ENCODE assay signal across 10 cellular contexts in the genomic region with DNA sequence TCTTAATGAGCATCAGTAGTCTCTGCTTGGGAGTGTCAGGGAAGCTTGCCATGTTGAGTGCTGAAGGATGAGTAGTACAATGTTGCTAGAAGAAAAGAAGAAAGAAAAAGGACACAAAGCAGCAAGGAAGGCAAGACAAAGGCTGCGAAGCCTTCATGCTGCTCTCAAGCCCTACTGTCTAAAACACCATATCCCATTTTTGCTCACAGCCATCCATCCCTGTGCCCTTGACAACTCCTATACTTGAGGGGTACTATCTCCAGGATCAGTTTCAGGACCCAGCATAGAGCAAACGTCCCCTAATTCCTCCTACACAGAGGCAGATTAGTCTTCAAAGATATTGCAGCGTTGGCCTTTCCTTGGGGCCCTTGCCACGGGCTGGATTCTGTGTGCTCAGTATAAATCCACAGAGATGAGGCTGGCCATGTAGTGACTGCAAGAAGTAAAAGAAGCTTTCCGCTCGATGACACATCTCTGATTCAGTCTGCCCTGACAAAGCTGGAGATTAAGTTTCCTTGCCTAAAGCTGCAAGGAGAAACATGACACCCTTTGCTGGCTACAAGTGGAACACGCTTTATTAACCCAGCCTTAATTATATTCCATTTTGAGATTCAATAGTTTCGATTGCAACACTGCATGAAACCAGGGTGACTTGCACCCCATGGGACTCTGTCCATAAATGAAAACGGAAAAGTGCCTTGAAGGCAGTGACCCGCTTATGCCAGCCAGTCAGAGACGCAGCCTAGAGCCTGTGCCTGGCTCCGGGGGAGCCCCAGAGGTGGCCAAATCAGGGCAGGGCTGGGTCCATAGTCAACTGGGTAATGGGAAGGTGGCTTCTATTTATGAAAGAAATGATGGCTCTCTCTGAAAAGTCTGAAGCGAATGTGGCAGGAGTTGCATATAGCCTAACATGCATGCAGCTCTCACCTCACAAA.
DNase-seq lines count a peak whose midpoint lies in the region; ATAC-seq, FAIRE-seq and TF ChIP-seq lines count a peak whose summit lies in the region.
"Had no signal": no experiment of that assay in that cellular context is flagged by ENCODE, and none has a peak within 500 bp of the region (broad histone marks: within the 10 kb centered on the region; RNA-seq: fewer than 3 reads in every experiment).

No MANE protein-coding gene starts in this region.

- no peak overlapping the region for H2AK5ac ChIP-seq in H1 (ENCODE audit: low read depth, low read length)

- no peaks in the 10 kb centered on the region for H3K9me3 ChIP-seq in H1 (ENCODE audit: insufficient read depth in 2 of 2, low read depth in 1 of 2, low read length in 1 of 2)
- no peaks in the 10 kb centered on the region for H3K9me3 ChIP-seq in prostate gland
- H3K9me3 ChIP-seq: right lobe of liver had no signal

- no peaks in the 10 kb centered on the region for H3K79me2 ChIP-seq in H1 (ENCODE audit: control insufficient read depth in 1 of 2, insufficient read depth in 2 of 2, low read length in 2 of 2)

- POLR2A ChIA-PET in H1 (lab: Charles Lee; ENCODE audit: partially characterized antibody), result no interaction called here

- TF ChIP-seq POLR2A in H1 (IDR thresholded peaks at IDR 0.05; ENCODE audit: control extremely low read depth in 1 of 2, low read depth in 2 of 2, low read length in 2 of 2) (no peak), prostate gland (IDR thresholded peaks at IDR 0.05) (no peak)

- no peak for TF ChIP-seq EP300 in H1 (IDR thresholded peaks at IDR 0.05; ENCODE audit: borderline replicate concordance in 1 of 2, low read depth in 2 of 2, low read length in 2 of 2)

- no peak overlapping the region for H2BK15ac ChIP-seq in H1 (ENCODE audit: low read length)

- H3K27me3 ChIP-seq in H1 (replicated peaks in 1 of 4; ENCODE audit: control insufficient read depth in 3 of 4, extremely low read depth in 1 of 4, insufficient read depth in 3 of 4, low read length in 3 of 4) (no peaks in the 10 kb centered on the region), prostate gland (replicated peaks; ENCODE audit: insufficient read depth) (no peaks in the 10 kb centered on the region)
- H3K27me3 ChIP-seq: right lobe of liver had no signal

- no peak overlapping the region for H3K4ac ChIP-seq in H1 (replicated peaks; ENCODE audit: insufficient read length, low read depth, low read length)

- 0 out of 2 replicates have a peak overlapping the region, but pooled peaks have one; percentile 48 for H2AFZ ChIP-seq in H1 (ENCODE audit: low read length)

- no peaks in the 10 kb centered on the region for H4K20me1 ChIP-seq in H1 (replicated peaks in 1 of 2; ENCODE audit: control insufficient read depth in 1 of 2, insufficient read depth in 2 of 2, low read length in 2 of 2)

- no peaks in the 10 kb centered on the region for H3K4me1 ChIP-seq in H1 (replicated peaks in 1 of 4; ENCODE audit: control insufficient read depth in 3 of 4, insufficient read depth in 4 of 4, low read length in 3 of 4)
- no peaks in the 10 kb centered on the region for H3K4me1 ChIP-seq in prostate gland (replicated peaks)
- H3K4me1 ChIP-seq: right lobe of liver had no signal

- no peak overlapping the region for H2BK20ac ChIP-seq in H1 (ENCODE audit: low read length)

- no peak overlapping the region for H2BK5ac ChIP-seq in H1 (ENCODE audit: low read depth, low read length)

- no peaks in the 10 kb centered on the region for H3K23me2 ChIP-seq in H1 (ENCODE audit: low read depth, low read length)

- DNase-seq in Daoy (ENCODE audit: low read depth) (peak; percentile 94), NCI-H2171 (lab: John Stamatoyannopoulos, UW) (peak; percentile 81), H1 (ENCODE audit: low read depth in 1 of 2, low spot score in 2 of 2) (no peak), prostate gland (ENCODE audit: low spot score) (peak; percentile 10), KG1 (lab: John Stamatoyannopoulos, UW) (no peak), midbrain (lab: John Stamatoyannopoulos, UW) (no peak)
- DNase-seq: activated B cell treated with CpG ODN at 0.5 μM for 24 hours, right lobe of liver had no signal

- no peak overlapping the region for H3K18ac ChIP-seq in H1 (ENCODE audit: extremely low read depth, low read length)

- H3K79me1 ChIP-seq in H1 (ENCODE audit: low read depth, low read length), result no peaks in the 10 kb centered on the region

- H3K9ac ChIP-seq in H1 (replicated peaks in 1 of 4; ENCODE audit: extremely low read depth in 1 of 4, low read depth in 3 of 4, low read length in 3 of 4), result no peak overlapping the region

- no peak overlapping the region for H4K5ac ChIP-seq in H1 (ENCODE audit: insufficient read length, low read depth, low read length)

- no peak overlapping the region for H3K4me2 ChIP-seq in H1 (ENCODE audit: insufficient read depth in 1 of 2, low read depth in 2 of 2, low read length in 2 of 2)

- TF ChIP-seq CTCF in H1 (IDR thresholded peaks at IDR 0.05; ENCODE audit: control extremely low read depth in 1 of 3, insufficient read depth in 1 of 3, low read depth in 1 of 3, low read length in 3 of 3) (no peak), prostate gland (IDR thresholded peaks at IDR 0.05) (no peak)

- intact Hi-C loops in prostate gland (cut with DNase I), result no loop called here

- 82% methylated on average over 13 of the region's 13 CpGs; no CpG with 5 or more reads in 1 of the 2 experiments for WGBS in H1 (ENCODE audit: extremely low coverage in 1 of 2, insufficient coverage in 1 of 2, insufficient read length in 1 of 2, insufficient replicate concordance in 2 of 2, low coverage in 1 of 2, low lambda C conversion rate in 2 of 2, missing lambda C conversion rate in 1 of 2), 2 experiments
- 43% methylated on average over 13 of the region's 13 CpGs for WGBS in prostate gland

- no peak overlapping the region for H2BK120ac ChIP-seq in H1 (replicated peaks; ENCODE audit: low read depth, low read length)

- no peak overlapping the region for H3K4me3 ChIP-seq in H1 (ENCODE audit: extremely low read depth in 1 of 4, insufficient read depth in 2 of 4, low read depth in 3 of 4, low read length in 4 of 4)
- no peak overlapping the region for H3K4me3 ChIP-seq in prostate gland
- H3K4me3 ChIP-seq: right lobe of liver had no signal

- no peak for TF ChIP-seq RAD21 in H1 (IDR thresholded peaks at IDR 0.05 in 1 of 2, conservative IDR thresholded peaks at IDR 0.05 in 1 of 2; ENCODE audit: low read depth in 2 of 2, low read length in 2 of 2)

- H4K8ac ChIP-seq in H1 (ENCODE audit: extremely low read depth, insufficient read depth, low read length), result no peak overlapping the region; the same call in 1 of the 2 replicates

- no peak overlapping the region for H2BK12ac ChIP-seq in H1 (ENCODE audit: low read depth, low read length)

- H3K27ac ChIP-seq in H1 (ENCODE audit: low read depth, low read length) (no peak overlapping the region), prostate gland (no peak overlapping the region)
- H3K27ac ChIP-seq: right lobe of liver had no signal

- CTCF ChIA-PET in H1 (lab: Charles Lee; ENCODE audit: partially characterized antibody), result interaction anchor here (0.8 to 1.9 kb wide), 6 partner anchors 13 to 1069 kb away, joined by 3 to 4 read pairs (median 4); no protein-coding TSS in a partner anchor

- H4K91ac ChIP-seq in H1 (replicated peaks; ENCODE audit: insufficient read length, low read length), result no peak overlapping the region

- no peak for ATAC-seq in HG03280 (IDR thresholded peaks at IDR 0.05; ENCODE audit: unreplicated experiment)
- no peak for ATAC-seq in GM19035 (IDR thresholded peaks at IDR 0.05; ENCODE audit: unreplicated experiment)
- ATAC-seq: right lobe of liver had no signal

- no peak overlapping the region for H3K56ac ChIP-seq in H1 (replicated peaks; ENCODE audit: insufficient read length, low read depth, low read length)

- H3K36me3 ChIP-seq in H1 (ENCODE audit: control insufficient read depth in 2 of 4, insufficient read depth in 4 of 4, low read length in 3 of 4) (no peaks in the 10 kb centered on the region), prostate gland (no peaks in the 10 kb centered on the region)
- H3K36me3 ChIP-seq: right lobe of liver had no signal

- FAIRE-seq in H1 (lab: Jason Lieb, UNC), result no peak

- H3K14ac ChIP-seq in H1 (ENCODE audit: insufficient read length), result no peak overlapping the region

- no peak overlapping the region for H3K23ac ChIP-seq in H1 (ENCODE audit: insufficient read length)

TF ChIP-seq in H1, 55 proteins besides CTCF, POLR2A, EP300 and RAD21:
- TF ChIP-seq SIX5 (IDR thresholded peaks at IDR 0.05; ENCODE audit: low read depth, low read length), result no peak
- no peak for TF ChIP-seq MAFK (IDR thresholded peaks at IDR 0.05; ENCODE audit: low read depth, low read length)
- TF ChIP-seq RXRA (IDR thresholded peaks at IDR 0.05; ENCODE audit: insufficient read depth, low read depth, low read length), result no peak
- TF ChIP-seq SIN3A (conservative IDR thresholded peaks at IDR 0.05 in 1 of 2, IDR thresholded peaks at IDR 0.05 in 1 of 2; ENCODE audit: low read depth in 1 of 2, low read length in 2 of 2), result no peak
- no peak for TF ChIP-seq RNF2 (IDR thresholded peaks at IDR 0.05; ENCODE audit: borderline replicate concordance, low read depth, low read length, missing control alignments, poor library complexity, severe bottlenecking)
- TF ChIP-seq YY1 (IDR thresholded peaks at IDR 0.05; ENCODE audit: low read depth, low read length), result no peak
- TF ChIP-seq TEAD4 (IDR thresholded peaks at IDR 0.05; ENCODE audit: low read depth, low read length), result no peak
- TF ChIP-seq CBX5 (IDR thresholded peaks at IDR 0.05; ENCODE audit: low read depth, low read length), result no peak
- no peak for TF ChIP-seq ZNF274 (IDR thresholded peaks at IDR 0.05; ENCODE audit: borderline replicate concordance, extremely low read depth, low read length)
- TF ChIP-seq CHD1 (IDR thresholded peaks at IDR 0.05; ENCODE audit: low read depth, low read length), result no peak
- TF ChIP-seq SIRT6 (IDR thresholded peaks at IDR 0.05; ENCODE audit: low read length), result no peak
- no peak for TF ChIP-seq SP4 (IDR thresholded peaks at IDR 0.05; ENCODE audit: low read length)
- TF ChIP-seq RFX5 (IDR thresholded peaks at IDR 0.05; ENCODE audit: borderline replicate concordance, low read depth, low read length), result no peak
- TF ChIP-seq TCF12 (IDR thresholded peaks at IDR 0.05; ENCODE audit: low read depth, low read length), result no peak
- TF ChIP-seq ASH2L (IDR thresholded peaks at IDR 0.05; ENCODE audit: low read length), result no peak
- TF ChIP-seq HDAC2 (IDR thresholded peaks at IDR 0.05; ENCODE audit: borderline replicate concordance in 1 of 2, low read depth in 2 of 2, low read length in 2 of 2), result no peak
- TF ChIP-seq GTF2F1 (IDR thresholded peaks at IDR 0.05; ENCODE audit: borderline replicate concordance, low read depth, low read length), result no peak
- no peak for TF ChIP-seq HDAC6 (IDR thresholded peaks at IDR 0.05; ENCODE audit: low read depth, low read length)
- TF ChIP-seq JUND (IDR thresholded peaks at IDR 0.05; ENCODE audit: low read length), result no peak
- no peak for TF ChIP-seq CEBPB (IDR thresholded peaks at IDR 0.05; ENCODE audit: low read depth, low read length)
TF ChIP-seq in H1: peak in this region for 0.

Comparison
In these comparisons a context has a peak if more than half of its experiments do, and no peak if none do; other contexts are left out.
1. DNase-seq: peak in Daoy (single experiment), NCI-H2171 (single experiment) and prostate gland (single experiment); none in H1 (0 of 2), KG1 (single experiment) and midbrain (single experiment).